In genomic region chr22:45201678-45202332, GRCh38 we compare ENCODE assay signal across 12 cellular contexts. TPM values are rescaled to one million over a fixed set of nuclear protein-coding genes. Genes with fewer than 3 reads are reported as not detected.
A peak's percentile ranks its signal among the peaks of the same experiment; 100 is the strongest.
DNase-seq lines count a peak whose midpoint lies in the region; ATAC-seq and TF ChIP-seq lines count a peak whose summit lies in the region.
"Had no signal": no experiment of that assay in that cellular context is flagged by ENCODE, and none has a peak within 500 bp of the region (broad histone marks: within the 10 kb centered on the region; RNA-seq: fewer than 3 reads in every experiment).

No MANE protein-coding gene starts in this region.

- peaks cover 22% of the 10 kb centered on the region for H3K36me3 Mint-ChIP-seq in chondrocyte (ENCODE audit: low read depth)

- no peak overlapping the region for H3K4me3 ChIP-seq in AG10803 (ENCODE audit: low read length)
- H3K4me3 ChIP-seq in HUES48 (ENCODE audit: low read depth, low read length) = no peak overlapping the region
- H3K4me3 ChIP-seq in ascending aorta = no peak overlapping the region

- peak; percentile 71 for DNase-seq in AG10803 (ENCODE audit: low read depth)
- DNase-seq in chondrocyte (ENCODE audit: low spot score) = peak; percentile 62
- DNase-seq in myocyte (ENCODE audit: low read depth) = peak; percentile 59
- no peak for DNase-seq in NOMO-1 treated with dmso at 0.1 percent for 144 hours (lab: John Stamatoyannopoulos, UW; ENCODE audit: unreplicated experiment)
- no peak for DNase-seq in ascending aorta (ENCODE audit: low spot score in 2 of 2)
- DNase-seq in NCI-H2227 (lab: John Stamatoyannopoulos, UW; ENCODE audit: unreplicated experiment) = no peak
- DNase-seq: activated T-cell treated with anti-CD3 and anti-CD28 coated beads for 4 hours, cerebellar nuclear complex, Karpas-422, T-helper 9 cell had no signal

- no peaks in the 10 kb centered on the region for H3K9me3 Mint-ChIP-seq in chondrocyte (ENCODE audit: low read depth)

- H3K27me3 Mint-ChIP-seq in chondrocyte (ENCODE audit: low read depth) = no peaks in the 10 kb centered on the region

- H3K4me1 ChIP-seq in HUES48 (ENCODE audit: control insufficient read depth, insufficient read depth, low read length) (peaks cover 9% of the 10 kb centered on the region; the same call in 1 of the 2 replicates), ascending aorta (no peaks in the 10 kb centered on the region)

- H3K27ac Mint-ChIP-seq in chondrocyte (ENCODE audit: unreplicated experiment) = peak overlapping the region; percentile 93

- peaks cover 28% of the 10 kb centered on the region for H3K4me1 Mint-ChIP-seq in chondrocyte (ENCODE audit: low read depth)

- no peaks in the 10 kb centered on the region for H3K9me3 ChIP-seq in HUES48 (ENCODE audit: control insufficient read depth, insufficient read depth, low read length)
- H3K9me3 ChIP-seq in ascending aorta = no peaks in the 10 kb centered on the region

- intact Hi-C loops in ascending aorta (cut with DNase I) = no loop called here

- ATAC-seq in HG03196 (IDR thresholded peaks at IDR 0.05; ENCODE audit: unreplicated experiment) = no peak

- H3K9ac ChIP-seq in HUES48 (ENCODE audit: low read depth, low read length) = no peak overlapping the region

- H3K27ac ChIP-seq in HUES48 (ENCODE audit: low read depth, low read length) (peak overlapping the region; percentile 59), ascending aorta (peak overlapping the region in 1 of 2 donors; percentile 56)

- TF ChIP-seq CTCF in AG10803 (conservative IDR thresholded peaks at IDR 0.05; ENCODE audit: low read length) (no peak), chondrocyte (IDR thresholded peaks at IDR 0.05) (no peak), ascending aorta (IDR thresholded peaks at IDR 0.05) (no peak)

- peak overlapping the region; percentile 7 for H3K4me3 Mint-ChIP-seq in chondrocyte (ENCODE audit: unreplicated experiment)

- H3K27me3 ChIP-seq in HUES48 (ENCODE audit: control insufficient read depth, insufficient read depth, low read length) (no peaks in the 10 kb centered on the region), ascending aorta (no peaks in the 10 kb centered on the region)

- H3K36me3 ChIP-seq in HUES48 (ENCODE audit: control insufficient read depth, insufficient read depth, low read length) = peaks cover 29% of the 10 kb centered on the region
- H3K36me3 ChIP-seq in ascending aorta = peaks cover 50 to 83% of the 10 kb centered on the region in 2 donors

RNA-seq across cellular contexts. Expression of gene NUP50, which starts 38.1 kb away (rescaled TPM):
- total RNA-seq in chondrocyte (35.8 to 44.1 TPM (median 41.6 TPM) in 3 replicates), myocyte (17.9 and 20.9 TPM in 2 replicates), ascending aorta (75.8 TPM)
- 7.9 TPM for polyA plus RNA-seq in myocyte (2012)

RNA-seq across cellular contexts. Expression of gene KIAA0930, which starts 38.9 kb away (rescaled TPM):
- total RNA-seq in chondrocyte = 103 to 109 TPM (median 109 TPM) in 3 replicates
- total RNA-seq in myocyte = 32.1 and 49.2 TPM in 2 replicates
- 54.7 TPM for polyA plus RNA-seq in myocyte (2012)
- 60.0 TPM for total RNA-seq in ascending aorta

Comparison
In these comparisons a context has a peak if more than half of its experiments do, and no peak if none do; other contexts are left out.
1. DNase-seq: peak in AG10803 (single experiment), chondrocyte (single experiment) and myocyte (single experiment); none in NOMO-1 treated with dmso at 0.1 percent for 144 hours (single experiment), ascending aorta (0 of 2) and NCI-H2227 (single experiment).